Comparison of ENCODE assay signal across 21 cellular contexts in genomic region chrX:73863268-73863667, GRCh38. TPM values are rescaled to one million over a fixed set of nuclear protein-coding genes. Genes with fewer than 3 reads are reported as not detected.
DNase-seq lines count a peak whose midpoint lies in the region; ATAC-seq, FAIRE-seq and TF ChIP-seq lines count a peak whose summit lies in the region.
"Had no signal": no experiment of that assay in that cellular context is flagged by ENCODE, and none has a peak within 500 bp of the region (broad histone marks: within the 10 kb centered on the region; RNA-seq: fewer than 3 reads in every experiment).

No MANE protein-coding gene starts in this region.

- H4K91ac ChIP-seq in H1 (replicated peaks; ENCODE audit: insufficient read length, low read length) = peak overlapping the region; percentile 40
- peak overlapping the region; percentile 7 for H4K91ac ChIP-seq in trophoblast cell (ENCODE audit: low read depth, low read length)

- no peak for TF ChIP-seq CTCF in H1 (IDR thresholded peaks at IDR 0.05; ENCODE audit: control extremely low read depth in 1 of 3, insufficient read depth in 1 of 3, low read depth in 1 of 3, low read length in 3 of 3)
- TF ChIP-seq CTCF in nephron progenitor cell (IDR thresholded peaks at IDR 0.05) = no peak

- H3K4me3 Mint-ChIP-seq in nephron progenitor cell = no peak overlapping the region
- no peak overlapping the region for H3K4me3 Mint-ChIP-seq in stimulated activated naive CD8-positive, alpha-beta T cell treated with anti-CD3 and anti-CD28 coated beads, Interleukin-15, amount 100 ng/mL, for 72 hours
- H3K4me3 Mint-ChIP-seq: CD4-positive, CD25-positive, alpha-beta regulatory T cell; CD8-positive, alpha-beta T cell; H9 had no signal

- intact Hi-C loops in Right ventricle myocardium superior (cut with DNase I) = no loop called here

- no peak overlapping the region for H2BK5ac ChIP-seq in H1 (ENCODE audit: low read depth, low read length)
- no peak overlapping the region for H2BK5ac ChIP-seq in trophoblast cell (ENCODE audit: low read depth, low read length, poor library complexity)

- POLR2A ChIA-PET in H1 (lab: Charles Lee; ENCODE audit: partially characterized antibody) = no interaction called here

- peaks cover 2% of the 10 kb centered on the region for H3K27me3 Mint-ChIP-seq in nephron progenitor cell (ENCODE audit: low read depth, poor library complexity)
- H3K27me3 Mint-ChIP-seq in stimulated activated naive CD8-positive, alpha-beta T cell treated with anti-CD3 and anti-CD28 coated beads, Interleukin-15, amount 100 ng/mL, for 72 hours = no peaks in the 10 kb centered on the region

- no peaks in the 10 kb centered on the region for H3K9me3 ChIP-seq in H1 (ENCODE audit: insufficient read depth in 2 of 2, low read depth in 1 of 2, low read length in 1 of 2)
- no peaks in the 10 kb centered on the region for H3K9me3 ChIP-seq in trophoblast cell (ENCODE audit: insufficient read depth, low read depth, low read length)
- H3K9me3 ChIP-seq: Caco-2 had no signal

- TF ChIP-seq POLR2A in H1 (IDR thresholded peaks at IDR 0.05; ENCODE audit: control extremely low read depth in 1 of 2, low read depth in 2 of 2, low read length in 2 of 2) = no peak

- H3K56ac ChIP-seq in H1 (replicated peaks; ENCODE audit: insufficient read length, low read depth, low read length) = no peak overlapping the region

- H3K27me3 ChIP-seq in H1 (replicated peaks in 1 of 4; ENCODE audit: control insufficient read depth in 3 of 4, extremely low read depth in 1 of 4, insufficient read depth in 3 of 4, low read length in 3 of 4) = no peaks in the 10 kb centered on the region
- H3K27me3 ChIP-seq in trophoblast cell (ENCODE audit: insufficient read depth, low read length) = no peaks in the 10 kb centered on the region

- H3K79me2 ChIP-seq in H1 (ENCODE audit: control insufficient read depth in 1 of 2, insufficient read depth in 2 of 2, low read length in 2 of 2) = no peaks in the 10 kb centered on the region
- no peaks in the 10 kb centered on the region for H3K79me2 ChIP-seq in trophoblast cell (ENCODE audit: control insufficient read depth, insufficient read depth, low read length, poor library complexity)

- peaks cover 19% of the 10 kb centered on the region for H3K9me3 Mint-ChIP-seq in nephron progenitor cell
- no peaks in the 10 kb centered on the region for H3K9me3 Mint-ChIP-seq in stimulated activated naive CD8-positive, alpha-beta T cell treated with anti-CD3 and anti-CD28 coated beads, Interleukin-15, amount 100 ng/mL, for 72 hours

- DNase-seq in H1 (ENCODE audit: low read depth in 1 of 2, low spot score in 2 of 2) = no peak
- peak; percentile 21 for DNase-seq in myocyte (ENCODE audit: low read depth)
- DNase-seq in trophoblast cell = no peak
- no peak for DNase-seq in T-helper 9 cell
- no peak for DNase-seq in nephron progenitor cell
- DNase-seq in stimulated activated naive CD8-positive, alpha-beta T cell treated with anti-CD3 and anti-CD28 coated beads, Interleukin-15, amount 100 ng/mL, for 72 hours = no peak
- no peak for DNase-seq in Right ventricle myocardium superior
- DNase-seq: Caco-2; CD4-positive, CD25-positive, alpha-beta regulatory T cell; CD8-positive, alpha-beta T cell; DMS153; DND-41; GM23248; H9 had no signal

- peaks cover 5% of the 10 kb centered on the region for H3K36me3 Mint-ChIP-seq in nephron progenitor cell (ENCODE audit: low read depth)
- H3K36me3 Mint-ChIP-seq: CD4-positive, CD25-positive, alpha-beta regulatory T cell; CD8-positive, alpha-beta T cell had no signal

- no peaks in the 10 kb centered on the region for H3K4me1 Mint-ChIP-seq in nephron progenitor cell
- H3K4me1 Mint-ChIP-seq in stimulated activated naive CD8-positive, alpha-beta T cell treated with anti-CD3 and anti-CD28 coated beads, Interleukin-15, amount 100 ng/mL, for 72 hours = no peaks in the 10 kb centered on the region
- H3K4me1 Mint-ChIP-seq: CD4-positive, CD25-positive, alpha-beta regulatory T cell had no signal

- H3K36me3 ChIP-seq in H1 (ENCODE audit: control insufficient read depth in 2 of 4, insufficient read depth in 4 of 4, low read length in 3 of 4) (no peaks in the 10 kb centered on the region; a peak in 1 of 8 replicates), trophoblast cell (ENCODE audit: control insufficient read depth in 1 of 2, insufficient read depth in 2 of 2, low read length in 2 of 2) (no peaks in the 10 kb centered on the region)

- H2AFZ ChIP-seq in H1 (ENCODE audit: low read length) (no peak overlapping the region), trophoblast cell (ENCODE audit: insufficient read depth, low read length, poor library complexity) (no peak overlapping the region)
- H2AFZ ChIP-seq: GM23248 had no signal

- H3K4me3 ChIP-seq in H1 (ENCODE audit: extremely low read depth in 1 of 4, insufficient read depth in 2 of 4, low read depth in 3 of 4, low read length in 4 of 4) (no peak overlapping the region), trophoblast cell (ENCODE audit: low read depth, low read length) (no peak overlapping the region)
- H3K4me3 ChIP-seq: GM12878, GM23248 had no signal

- H4K8ac ChIP-seq in H1 (ENCODE audit: extremely low read depth, insufficient read depth, low read length) = no peak overlapping the region
- no peak overlapping the region for H4K8ac ChIP-seq in trophoblast cell (ENCODE audit: low read depth, low read length)

- no peaks in the 10 kb centered on the region for H3K23me2 ChIP-seq in H1 (ENCODE audit: low read depth, low read length)

- H3K4me1 ChIP-seq in H1 (replicated peaks in 1 of 4; ENCODE audit: control insufficient read depth in 3 of 4, insufficient read depth in 4 of 4, low read length in 3 of 4) (no peaks in the 10 kb centered on the region), trophoblast cell (ENCODE audit: control insufficient read depth in 1 of 2, insufficient read depth in 2 of 2, low read length in 2 of 2) (no peaks in the 10 kb centered on the region)
- H3K4me1 ChIP-seq: Caco-2 had no signal

- no peak for FAIRE-seq in H1 (lab: Jason Lieb, UNC)
- FAIRE-seq: G401.6, GM12878, GM19239 had no signal

- H2AK5ac ChIP-seq in H1 (ENCODE audit: low read depth, low read length) (no peak overlapping the region), trophoblast cell (ENCODE audit: low read length) (no peak overlapping the region)

- H2BK15ac ChIP-seq in H1 (ENCODE audit: low read length) = no peak overlapping the region

- H4K12ac ChIP-seq in trophoblast cell (ENCODE audit: low read depth, low read length) = no peak overlapping the region

- H3K14ac ChIP-seq in H1 (ENCODE audit: insufficient read length) (no peak overlapping the region), trophoblast cell (ENCODE audit: low read length) (no peak overlapping the region)

- no peak overlapping the region for H3K27ac Mint-ChIP-seq in nephron progenitor cell
- H3K27ac Mint-ChIP-seq in stimulated activated naive CD8-positive, alpha-beta T cell treated with anti-CD3 and anti-CD28 coated beads, Interleukin-15, amount 100 ng/mL, for 72 hours = no peak overlapping the region
- H3K27ac Mint-ChIP-seq: CD4-positive, CD25-positive, alpha-beta regulatory T cell; CD8-positive, alpha-beta T cell; H9 had no signal

- CTCF ChIA-PET in H1 (lab: Charles Lee; ENCODE audit: partially characterized antibody) = interaction anchor here (0.7 kb wide), 1 partner anchor 153 kb away, joined by 3 read pairs; no protein-coding TSS in a partner anchor

- H2BK120ac ChIP-seq in H1 (replicated peaks; ENCODE audit: low read depth, low read length) (no peak overlapping the region), trophoblast cell (ENCODE audit: insufficient read depth, low read length, poor library complexity) (no peak overlapping the region)

- ATAC-seq in stimulated activated naive CD8-positive, alpha-beta T cell treated with anti-CD3 and anti-CD28 coated beads, Interleukin-15, amount 100 ng/mL, for 72 hours = no peak
- no peak for ATAC-seq in Right ventricle myocardium superior (ENCODE audit: poor library complexity)
- ATAC-seq: CD8-positive, alpha-beta T cell; GM12878; HCT116 had no signal

- no peak overlapping the region for H3K27ac ChIP-seq in H1 (ENCODE audit: low read depth, low read length)
- H3K27ac ChIP-seq in trophoblast cell (ENCODE audit: low read depth, low read length) = no peak overlapping the region
- H3K27ac ChIP-seq: C4-2B, GM23248 had no signal

- H3K18ac ChIP-seq in H1 (ENCODE audit: extremely low read depth, low read length) = no peak overlapping the region
- no peak overlapping the region for H3K18ac ChIP-seq in trophoblast cell (ENCODE audit: low read length)

- H2BK20ac ChIP-seq in H1 (ENCODE audit: low read length) = no peak overlapping the region

- no peak overlapping the region for H3K23ac ChIP-seq in H1 (ENCODE audit: insufficient read length)
- no peak overlapping the region for H3K23ac ChIP-seq in trophoblast cell (ENCODE audit: low read length)

- no peak overlapping the region for H4K5ac ChIP-seq in H1 (ENCODE audit: insufficient read length, low read depth, low read length)

- H3K4ac ChIP-seq in H1 (replicated peaks; ENCODE audit: insufficient read length, low read depth, low read length) = no peak overlapping the region
- H3K4ac ChIP-seq in trophoblast cell (ENCODE audit: low read depth, low read length) = no peak overlapping the region

- H3K79me1 ChIP-seq in H1 (ENCODE audit: low read depth, low read length) (no peaks in the 10 kb centered on the region), trophoblast cell (ENCODE audit: low read length) (peaks cover 2% of the 10 kb centered on the region)

- TF ChIP-seq RAD21 in H1 (IDR thresholded peaks at IDR 0.05 in 1 of 2, conservative IDR thresholded peaks at IDR 0.05 in 1 of 2; ENCODE audit: low read depth in 2 of 2, low read length in 2 of 2) = no peak

- no peak overlapping the region for H2BK12ac ChIP-seq in H1 (ENCODE audit: low read depth, low read length)
- H2BK12ac ChIP-seq in trophoblast cell (ENCODE audit: low read length) = no peak overlapping the region

- H3K4me2 ChIP-seq in H1 (ENCODE audit: insufficient read depth in 1 of 2, low read depth in 2 of 2, low read length in 2 of 2) (no peak overlapping the region), trophoblast cell (ENCODE audit: low read length) (no peak overlapping the region)

- TF ChIP-seq EP300 in H1 (IDR thresholded peaks at IDR 0.05; ENCODE audit: borderline replicate concordance in 1 of 2, low read depth in 2 of 2, low read length in 2 of 2) = no peak

- no peaks in the 10 kb centered on the region for H4K20me1 ChIP-seq in H1 (replicated peaks in 1 of 2; ENCODE audit: control insufficient read depth in 1 of 2, insufficient read depth in 2 of 2, low read length in 2 of 2)

- H3K9ac ChIP-seq in H1 (replicated peaks in 1 of 4; ENCODE audit: extremely low read depth in 1 of 4, low read depth in 3 of 4, low read length in 3 of 4) = no peak overlapping the region
- H3K9ac ChIP-seq in trophoblast cell (ENCODE audit: low read length) = no peak overlapping the region
- H3K9ac ChIP-seq: GM23248 had no signal

RNA-seq across cellular contexts. Expression of gene XIST, which starts 10.8 kb away (rescaled TPM):
- 0.04 and 0.19 TPM in 2 replicates for total RNA-seq in H1 (2021; fragmentation: NEBNext Ultra II Directional; extraction: Animal tissue kit (Norgen Biotek cat#: 25700))
- polyA plus RNA-seq in H1 (2011; rRNA removed) = 0.06 TPM in 2 replicates
- 0.45 TPM for polyA plus RNA-seq in H1 (2011; cell fraction: cytosol; rRNA removed)
- 0.67 TPM for polyA plus RNA-seq in H1 (2011; cell fraction: nucleus; rRNA removed)
- polyA plus RNA-seq in H1 (2012, experiment 1 of 2) = 0.04 to 0.10 TPM (median 0.07 TPM) in 4 replicates
- not detected for polyA plus RNA-seq in H1 (2012, experiment 2 of 2)
- 0.12 TPM for polyA plus RNA-seq in H1 (2013, experiment 1 of 2)
- polyA plus RNA-seq in H1 (2013, experiment 2 of 2) = 0.09 TPM
- 0.24 and 0.66 TPM in 2 replicates for polyA minus RNA-seq in H1 (2011; rRNA and poly(A)+ RNA removed)
- not detected for polyA minus RNA-seq in H1 (2011; cell fraction: cytosol; rRNA and poly(A)+ RNA removed)
- 0.60 TPM for polyA minus RNA-seq in H1 (2011; cell fraction: nucleus; rRNA and poly(A)+ RNA removed)
- total RNA-seq in myocyte (not detected in 2 replicates), Right ventricle myocardium superior (0.59 TPM)
- not detected for polyA plus RNA-seq in myocyte (2012)
- under 0.01 and 0.01 TPM in 2 replicates for polyA plus RNA-seq in trophoblast cell (2013)
- total RNA-seq: A172; CD8-positive, alpha-beta T cell; GM23248; H4 had no signal
- polyA plus RNA-seq: GM23248 had no signal
